In genomic region chr13:33471182-33471581, GRCh38 we compare ENCODE assay signal across 21 cellular contexts.
DNase-seq lines count a peak whose midpoint lies in the region; ATAC-seq and TF ChIP-seq lines count a peak whose summit lies in the region.
"Had no signal": no experiment of that assay in that cellular context is flagged by ENCODE, and none has a peak within 500 bp of the region (broad histone marks: within the 10 kb centered on the region; RNA-seq: fewer than 3 reads in every experiment).

No MANE protein-coding gene starts in this region.

- ATAC-seq in foreskin keratinocyte = peak; percentile 21
- ATAC-seq: SK-N-SH treated with all-trans-retinoic acid at 6 μM for 48 hours had no signal

- no peak overlapping the region for H3K27ac ChIP-seq in foreskin keratinocyte
- H3K27ac ChIP-seq in testis = no peak overlapping the region
- H3K27ac ChIP-seq: HL-60 had no signal

- no peak for TF ChIP-seq CTCF in foreskin keratinocyte (conservative IDR thresholded peaks at IDR 0.05)
- TF ChIP-seq CTCF in testis (IDR thresholded peaks at IDR 0.05) = no peak

- H3K9me3 ChIP-seq in MG63 (peaks cover 15% of the 10 kb centered on the region), testis (no peaks in the 10 kb centered on the region)

- H3K27me3 ChIP-seq in MG63 (no peaks in the 10 kb centered on the region), foreskin keratinocyte (no peaks in the 10 kb centered on the region), testis (no peaks in the 10 kb centered on the region)

- H3K36me3 ChIP-seq in MG63 = no peaks in the 10 kb centered on the region
- H3K36me3 ChIP-seq in testis (ENCODE audit: low read depth, missing control alignments) = no peaks in the 10 kb centered on the region

- TF ChIP-seq POLR2A in testis (IDR thresholded peaks at IDR 0.05) = no peak

- no peak overlapping the region for H3K4me3 ChIP-seq in MG63
- no peak overlapping the region for H3K4me3 ChIP-seq in testis

- intact Hi-C loops in testis (cut with DNase I; ENCODE audit: low total_unique reads) = no loop called here

- peak; percentile 15 for DNase-seq in MG63
- peak; percentile 9 for DNase-seq in amniotic epithelial cell (ENCODE audit: low read depth)
- DNase-seq in foreskin keratinocyte = no peak
- DNase-seq in retina = peak; percentile 8
- no peak for DNase-seq in cerebellar nuclear complex (lab: John Stamatoyannopoulos, UW)
- DNase-seq in HPDE6-E6E7 (ENCODE audit: extremely low spot score) = no peak
- DNase-seq in testis = no peak
- DNase-seq: AML-193, H7, Kasumi-1, MM.1S, NCI-H1092, NCI-H146, NCI-H2029 treated with DMSO at 0.1 percent for 48 hours, NCI-H510A, NCI-H774, OCI-M1, RPMI8226, SHP77 treated with DMSO at 0.1 percent for 48 hours had no signal

- H3K4me1 ChIP-seq in foreskin keratinocyte (peaks cover 18% of the 10 kb centered on the region), testis (no peaks in the 10 kb centered on the region)

Comparison
In these comparisons a context has a peak if more than half of its experiments do, and no peak if none do; other contexts are left out.
1. DNase-seq: peak in MG63 (single experiment), amniotic epithelial cell (single experiment) and retina (single experiment); none in foreskin keratinocyte (0 of 2), cerebellar nuclear complex (0 of 2), HPDE6-E6E7 (single experiment) and testis (single experiment).